In genomic region chr17:75468311-75468754, GRCh38 we compare ENCODE assay signal across 17 cellular contexts. TPM values are rescaled to one million over a fixed set of nuclear protein-coding genes. Genes with fewer than 3 reads are reported as not detected.
A peak's percentile ranks its signal among the peaks of the same experiment; 100 is the strongest.
DNase-seq lines count a peak whose midpoint lies in the region; ATAC-seq lines count a peak whose summit lies in the region.
"Had no signal": no experiment of that assay in that cellular context is flagged by ENCODE, and none has a peak within 500 bp of the region (broad histone marks: within the 10 kb centered on the region; RNA-seq: fewer than 3 reads in every experiment).

No MANE protein-coding gene starts in this region.

- no peak for ATAC-seq in HG03460 (IDR thresholded peaks at IDR 0.05; ENCODE audit: unreplicated experiment)
- ATAC-seq: pancreas had no signal

- peak overlapping the region; percentile 32 for H3K27ac ChIP-seq in caudate nucleus (ENCODE audit: low read depth, low read length)
- H3K27ac ChIP-seq: pancreas, uterus had no signal

- peak; percentile 79 for DNase-seq in NCI-H446 treated with DMSO at 0.1 percent for 48 hours (lab: John Stamatoyannopoulos, UW)
- peak in 17 of 61 donors; percentile 17 to 57 (median 34) for DNase-seq in caudate nucleus (lab: John Stamatoyannopoulos, UW)
- peak; percentile 47 for DNase-seq in medulla oblongata (ENCODE audit: extremely low spot score)
- DNase-seq in superior temporal gyrus (ENCODE audit: extremely low spot score) = peak; percentile 56
- no peak for DNase-seq in cerebellum (ENCODE audit: low spot score)
- DNase-seq in DMS79 treated with DMSO at 0.1 percent for 48 hours (lab: John Stamatoyannopoulos, UW) = no peak
- DNase-seq: activated CD4-positive, alpha-beta T cell treated with anti-CD3 and anti-CD28 coated beads for 4 hours; activated T-cell treated with anti-CD3 and anti-CD28 coated beads, Interleukin-2, amount 50 U/mL, for 48 hours; CD4-positive, alpha-beta memory T cell; effector CD4-positive, alpha-beta T cell; foreskin fibroblast; pancreas; stimulated activated CD4-positive, alpha-beta T cell treated with anti-CD3 and anti-CD28 coated beads, Interleukin-2, amount 100 ng/mL, for 24 hours; stimulated activated CD8-positive, alpha-beta memory T cell treated with anti-CD3 and anti-CD28 coated beads, Interleukin-4, amount 100 ng/mL, for 48 hours; T-helper 2 cell; uterus had no signal

RNA-seq across cellular contexts. Expression of gene TMEM94, which starts 11.9 kb away (rescaled TPM):
- total RNA-seq in cerebellum = 37.9 TPM

RNA-seq across cellular contexts. Expression of gene CASKIN2, which starts 47.0 kb away (rescaled TPM):
- 7.3 TPM for total RNA-seq in cerebellum

RNA-seq across cellular contexts. Expression of gene TSEN54, which starts 48.0 kb away (rescaled TPM):
- 9.4 TPM for total RNA-seq in cerebellum

RNA-seq across cellular contexts. Expression of gene LLGL2, which starts 57.2 kb away (rescaled TPM):
- 1.1 TPM for total RNA-seq in cerebellum

Comparison
In these comparisons a context has a peak if more than half of its experiments do, and no peak if none do; other contexts are left out.
1. DNase-seq: peak in NCI-H446 treated with DMSO at 0.1 percent for 48 hours (single experiment), medulla oblongata (single experiment) and superior temporal gyrus (single experiment); none in cerebellum (single experiment) and DMS79 treated with DMSO at 0.1 percent for 48 hours (single experiment).